Comparison of ENCODE assay signal across 39 cellular contexts in genomic region chr17:30357476-30357875, GRCh38. TPM values are rescaled to one million over a fixed set of nuclear protein-coding genes. Genes with fewer than 3 reads are reported as not detected.
"Had no signal": no experiment of that assay in that cellular context is flagged by ENCODE, and none has a peak within 500 bp of the region (broad histone marks: within the 10 kb centered on the region; RNA-seq: fewer than 3 reads in every experiment).

No MANE protein-coding gene starts in this region.

- H3K27me3 ChIP-seq: body of pancreas, brain microvascular endothelial cell, breast epithelium had no signal

- DNase-seq: activated B cell treated with CpG ODN at 0.5 μM for 24 hours; activated CD4-positive, alpha-beta memory T cell treated with anti-CD3 and anti-CD28 coated beads for 36 hours; activated CD4-positive, alpha-beta T cell treated with anti-CD3 and anti-CD28 coated beads for 4 hours; activated CD4-positive, alpha-beta T cell treated with anti-CD3 and anti-CD28 coated beads, Interleukin-2, amount 10 ng/mL, durations not matched to agents 24 days and 14 days; activated CD4-positive, alpha-beta T cell treated with anti-CD3 and anti-CD28 coated beads, Interleukin-2, amount 50 U/mL, for 1 hour; activated CD4-positive, alpha-beta T cell treated with anti-CD3 and anti-CD28 coated beads, Interleukin-2, amount 50 U/mL, for 4 hours; activated CD4-positive, CD25-positive, alpha-beta regulatory T cell treated with anti-CD3 and anti-CD28 coated beads, Interleukin-2, amount 50 U/mL, for 72 hours; activated CD8-positive, alpha-beta memory T cell treated with anti-CD3 and anti-CD28 coated beads, Interleukin-2, amount 50 U/mL, for 4 hours; activated CD8-positive, alpha-beta T cell treated with anti-CD3 and anti-CD28 coated beads for 36 hours; activated effector memory CD4-positive, alpha-beta T cell treated with Interleukin-2 at 50 U/mL for 16 hours; activated gamma-delta T cell; activated naive CD4-positive, alpha-beta T cell treated with anti-CD3 and anti-CD28 coated beads, Interleukin-2, amount 10 ng/mL, durations not matched to agents 7 days and 5 days; activated naive CD4-positive, alpha-beta T cell treated with Interleukin-2 at 50 U/mL for 16 hours; activated naive CD8-positive, alpha-beta T cell treated with anti-CD3 and anti-CD28 coated beads, Interleukin-2, amount 10 ng/mL, durations not matched to agents 7 days and 5 days; activated naive CD8-positive, alpha-beta T cell treated with anti-CD3 and anti-CD28 coated beads, Interleukin-2, amount 50 U/mL, for 24 hours; activated T-cell treated with anti-CD3 and anti-CD28 coated beads for 4 hours; activated T-cell treated with anti-CD3 and anti-CD28 coated beads, Interleukin-2, amount 50 U/mL, for 1 hour; activated T-cell treated with anti-CD3 and anti-CD28 coated beads, Interleukin-2, amount 50 U/mL, for 48 hours; amniotic stem cell; aorta; body of pancreas; brain microvascular endothelial cell; central memory CD4-positive, alpha-beta T cell; T-cell; T-helper 17 cell; T-helper 9 cell had no signal

- H3K36me3 ChIP-seq: brain microvascular endothelial cell, breast epithelium had no signal

- H3K36me3 Mint-ChIP-seq: activated naive CD8-positive, alpha-beta T cell; T-cell had no signal

- H3K27ac ChIP-seq: body of pancreas, brain microvascular endothelial cell, breast epithelium, VCaP had no signal

- ATAC-seq: activated CD8-positive, alpha-beta T cell treated with anti-CD3 and anti-CD28 coated beads for 36 hours; activated naive CD8-positive, alpha-beta T cell treated with anti-CD3 and anti-CD28 coated beads, Interleukin-2, amount 50 U/mL, for 24 hours; body of pancreas; T-cell; T-helper 17 cell had no signal

- H3K27ac Mint-ChIP-seq: activated B cell treated with CpG ODN at 0.5 μM for 24 hours; activated CD4-positive, alpha-beta memory T cell treated with anti-CD3 and anti-CD28 coated beads for 36 hours; activated CD4-positive, alpha-beta T cell treated with anti-CD3 and anti-CD28 coated beads, Interleukin-2, amount 10 ng/mL, durations not matched to agents 24 days and 14 days; activated CD8-positive, alpha-beta T cell treated with anti-CD3 and anti-CD28 coated beads for 36 hours; activated naive CD4-positive, alpha-beta T cell treated with anti-CD3 and anti-CD28 coated beads, Interleukin-2, amount 10 ng/mL, durations not matched to agents 7 days and 5 days; activated naive CD4-positive, alpha-beta T cell treated with anti-CD3 and anti-CD28 coated beads, Interleukin-2, amount 50 U/mL, for 24 hours; activated naive CD8-positive, alpha-beta T cell; activated naive CD8-positive, alpha-beta T cell treated with anti-CD3 and anti-CD28 coated beads, Interleukin-2, amount 10 ng/mL, durations not matched to agents 7 days and 5 days; activated naive CD8-positive, alpha-beta T cell treated with anti-CD3 and anti-CD28 coated beads, Interleukin-2, amount 50 U/mL, for 24 hours; activated T-helper 2 cell treated with anti-CD3 and anti-CD28 coated beads, Interferon-gamma antibody, Interleukin-2, Interleukin-4, amounts not matched to agents 10 μg/mL and 5 μg/mL and 100 μg/mL, durations not matched to agents 14 hours and 24 hours and 36 hours; T-cell; T-helper 17 cell; T-helper 2 cell treated with Interferon-gamma antibody and Interleukin-4, amounts not matched to agents 5 μg/mL and 100 μg/mL, for 36 hours had no signal

- H3K27me3 Mint-ChIP-seq: activated B cell treated with CpG ODN at 0.5 μM for 24 hours; activated CD4-positive, alpha-beta memory T cell treated with anti-CD3 and anti-CD28 coated beads for 36 hours; activated CD4-positive, alpha-beta T cell treated with anti-CD3 and anti-CD28 coated beads, Interleukin-2, amount 10 ng/mL, durations not matched to agents 24 days and 14 days; activated CD8-positive, alpha-beta T cell treated with anti-CD3 and anti-CD28 coated beads for 36 hours; activated naive CD4-positive, alpha-beta T cell treated with anti-CD3 and anti-CD28 coated beads, Interleukin-2, amount 50 U/mL, for 24 hours; activated naive CD8-positive, alpha-beta T cell had no signal

- H3K4me3 Mint-ChIP-seq: activated B cell treated with CpG ODN at 0.5 μM for 24 hours; activated CD4-positive, alpha-beta memory T cell treated with anti-CD3 and anti-CD28 coated beads for 36 hours; activated CD4-positive, alpha-beta T cell treated with anti-CD3 and anti-CD28 coated beads, Interleukin-2, amount 10 ng/mL, durations not matched to agents 24 days and 14 days; activated CD8-positive, alpha-beta T cell treated with anti-CD3 and anti-CD28 coated beads for 36 hours; activated naive CD4-positive, alpha-beta T cell treated with anti-CD3 and anti-CD28 coated beads, Interleukin-2, amount 10 ng/mL, durations not matched to agents 7 days and 5 days; activated naive CD4-positive, alpha-beta T cell treated with anti-CD3 and anti-CD28 coated beads, Interleukin-2, amount 50 U/mL, for 24 hours; activated naive CD8-positive, alpha-beta T cell; activated naive CD8-positive, alpha-beta T cell treated with anti-CD3 and anti-CD28 coated beads, Interleukin-2, amount 10 ng/mL, durations not matched to agents 7 days and 5 days; activated naive CD8-positive, alpha-beta T cell treated with anti-CD3 and anti-CD28 coated beads, Interleukin-2, amount 50 U/mL, for 24 hours; T-cell; T-helper 17 cell; T-helper 2 cell treated with Interferon-gamma antibody and Interleukin-4, amounts not matched to agents 5 μg/mL and 100 μg/mL, for 36 hours had no signal

- FAIRE-seq: astrocyte, TTC549 had no signal

- H3K4me3 ChIP-seq: body of pancreas, breast epithelium had no signal

- H3K4me1 ChIP-seq: body of pancreas, breast epithelium had no signal

- H3K9me3 ChIP-seq: body of pancreas had no signal

RNA-seq across cellular contexts. Expression of gene TMIGD1, which starts 23.6 kb away (rescaled TPM):
- total RNA-seq: activated B cell treated with CpG ODN at 0.5 μM for 24 hours; activated CD4-positive, alpha-beta memory T cell treated with anti-CD3 and anti-CD28 coated beads for 36 hours; activated CD4-positive, alpha-beta T cell treated with anti-CD3 and anti-CD28 coated beads, Interleukin-2, amount 10 ng/mL, durations not matched to agents 24 days and 14 days; activated CD8-positive, alpha-beta memory T cell treated with anti-CD3 and anti-CD28 coated beads for 36 hours; activated CD8-positive, alpha-beta T cell treated with anti-CD3 and anti-CD28 coated beads for 36 hours; activated naive CD8-positive, alpha-beta T cell treated with anti-CD3 and anti-CD28 coated beads, Interleukin-2, amount 10 ng/mL, durations not matched to agents 7 days and 5 days; activated T-helper 2 cell treated with anti-CD3 and anti-CD28 coated beads, Interferon-gamma antibody, Interleukin-2, Interleukin-4, amounts not matched to agents 10 μg/mL and 5 μg/mL and 100 μg/mL, durations not matched to agents 14 hours and 24 hours and 36 hours; aorta; astrocyte; body of pancreas; cardiac septum; cerebellum; T-cell; T-helper 1 cell treated with Interleukin-12 subunit alpha and Interleukin-12 subunit beta and Interleukin-4 antibody, amounts not matched to agents 30 ng/mL and 1 ng/mL, for 36 hours; T-helper 17 cell had no signal
- polyA plus RNA-seq: adipose tissue had no signal
